1 cellular context compared by ENCODE assay signal in genomic region chr10:107718868-107719267, GRCh38.
TF ChIP-seq lines count a peak whose summit lies in the region.

No MANE protein-coding gene starts in this region.

TF ChIP-seq in H1, 55 proteins besides CTCF, POLR2A, EP300 and RAD21 (continued from another document):
- TF ChIP-seq E2F6 (IDR thresholded peaks at IDR 0.05): no peak
- TF ChIP-seq SAP30 (IDR thresholded peaks at IDR 0.05; ENCODE audit: insufficient read depth, insufficient replicate concordance, low read length): no peak
- TF ChIP-seq HDAC6 (IDR thresholded peaks at IDR 0.05; ENCODE audit: low read depth, low read length): no peak
- no peak for TF ChIP-seq SIRT6 (IDR thresholded peaks at IDR 0.05; ENCODE audit: low read length)
- no peak for TF ChIP-seq BCL11A (IDR thresholded peaks at IDR 0.05; ENCODE audit: low read depth in 2 of 2, low read length in 2 of 2)
- TF ChIP-seq NANOG (IDR thresholded peaks at IDR 0.05; ENCODE audit: insufficient read depth, low read depth, low read length, poor library complexity, severe bottlenecking): no peak
- TF ChIP-seq CBX5 (IDR thresholded peaks at IDR 0.05; ENCODE audit: low read depth, low read length): no peak
- no peak for TF ChIP-seq SRF (IDR thresholded peaks at IDR 0.05; ENCODE audit: low read depth, low read length)
- TF ChIP-seq SP4 (IDR thresholded peaks at IDR 0.05; ENCODE audit: low read length): no peak
